8 cellular contexts compared by ENCODE assay signal in the genomic region with DNA sequence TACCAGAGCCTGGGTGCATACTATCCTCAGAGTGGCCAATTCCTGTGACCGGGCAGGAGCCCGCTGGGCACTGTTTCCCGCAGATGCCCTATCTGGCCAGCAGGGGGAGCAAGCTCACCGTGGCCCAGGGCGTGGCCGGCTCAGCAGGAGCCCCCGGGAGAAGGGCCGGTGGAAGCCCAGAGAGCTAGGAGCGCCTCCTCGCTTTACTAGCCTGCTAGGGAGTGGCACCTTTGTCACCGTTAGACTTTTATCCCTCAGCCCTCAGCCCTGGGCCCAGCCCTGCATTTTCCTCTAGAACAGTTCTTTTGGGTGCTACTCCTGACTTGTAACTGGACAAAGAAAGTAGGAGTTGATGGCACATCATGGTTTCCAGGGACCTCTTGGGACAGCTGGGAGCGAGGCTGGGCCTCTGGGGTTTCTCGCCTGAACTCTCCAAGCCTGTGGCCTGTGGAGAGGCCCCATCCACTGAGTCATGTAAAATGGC. TPM values are rescaled to one million over a fixed set of nuclear protein-coding genes. Genes with fewer than 3 reads are reported as not detected.
DNase-seq lines count a peak whose midpoint lies in the region; ATAC-seq and TF ChIP-seq lines count a peak whose summit lies in the region.

No MANE protein-coding gene starts in this region.

- no peak overlapping the region for H3K4me3 ChIP-seq in coronary artery
- H3K4me3 ChIP-seq in lower lobe of right lung = no peak overlapping the region

- no peak overlapping the region for H3K27ac Mint-ChIP-seq in activated CD4-positive, alpha-beta T cell treated with anti-CD3 and anti-CD28 coated beads, Interleukin-2, amount 10 ng/mL, durations not matched to agents 7 days and 5 days

- H3K4me1 Mint-ChIP-seq in activated CD4-positive, alpha-beta T cell treated with anti-CD3 and anti-CD28 coated beads, Interleukin-2, amount 10 ng/mL, durations not matched to agents 7 days and 5 days = peaks cover 11% of the 10 kb centered on the region

- POLR2A ChIA-PET in activated CD4-positive, alpha-beta T cell treated with anti-CD3 and anti-CD28 coated beads, Interleukin-2, amount 10 ng/mL, durations not matched to agents 7 days and 5 days (lab: Charles Lee) = no interaction called here

- TF ChIP-seq CTCF in coronary artery (IDR thresholded peaks at IDR 0.05) = peak; percentile 88
- peak; percentile 98 for TF ChIP-seq CTCF in lower lobe of right lung (IDR thresholded peaks at IDR 0.05)

- H3K4me1 ChIP-seq in lower lobe of right lung = no peaks in the 10 kb centered on the region

- CTCF ChIA-PET in activated CD4-positive, alpha-beta T cell treated with anti-CD3 and anti-CD28 coated beads, Interleukin-2, amount 10 ng/mL, durations not matched to agents 7 days and 5 days (lab: Charles Lee) = interaction anchor here (0.7 to 1.9 kb wide), 14 partner anchors 12 to 516 kb away, joined by 3 to 7 read pairs (median 3); a partner anchor contains a TSS

- no peaks in the 10 kb centered on the region for H3K27me3 Mint-ChIP-seq in activated CD4-positive, alpha-beta T cell treated with anti-CD3 and anti-CD28 coated beads, Interleukin-2, amount 10 ng/mL, durations not matched to agents 7 days and 5 days

- no peaks in the 10 kb centered on the region for H3K36me3 Mint-ChIP-seq in activated CD4-positive, alpha-beta T cell treated with anti-CD3 and anti-CD28 coated beads, Interleukin-2, amount 10 ng/mL, durations not matched to agents 7 days and 5 days (ENCODE audit: low read depth)

- ATAC-seq in GM18907 (IDR thresholded peaks at IDR 0.05; ENCODE audit: unreplicated experiment) (peak; percentile 87), HG03103 (IDR thresholded peaks at IDR 0.05; ENCODE audit: low read depth, unreplicated experiment) (peak; percentile 85), lower lobe of right lung (peak; percentile 96)

- no peaks in the 10 kb centered on the region for H3K9me3 ChIP-seq in lower lobe of right lung

- H3K27me3 ChIP-seq in lower lobe of right lung (ENCODE audit: low read depth) = no peaks in the 10 kb centered on the region

- intact Hi-C loops in lower lobe of right lung (cut with DNase I) = no loop called here

- peak; percentile 75 for DNase-seq in Ammon's horn (ENCODE audit: low spot score)
- peak; percentile 84 for DNase-seq in NCI-H510A treated with DMSO at 0.1 percent for 48 hours (lab: John Stamatoyannopoulos, UW)
- peak; percentile 71 for DNase-seq in activated CD4-positive, alpha-beta T cell treated with anti-CD3 and anti-CD28 coated beads, Interleukin-2, amount 10 ng/mL, durations not matched to agents 7 days and 5 days
- DNase-seq in coronary artery (ENCODE audit: low spot score) = no peak
- DNase-seq in lower lobe of right lung = peak; percentile 81
- DNase-seq in stimulated activated CD8-positive, alpha-beta memory T cell treated with anti-CD3 and anti-CD28 coated beads, Interleukin-15, amount 100 ng/mL, for 24 hours (ENCODE audit: low read depth) = peak; percentile 46

- H3K27ac ChIP-seq in coronary artery (no peak overlapping the region), lower lobe of right lung (no peak overlapping the region)

- no peak overlapping the region for H3K4me3 Mint-ChIP-seq in activated CD4-positive, alpha-beta T cell treated with anti-CD3 and anti-CD28 coated beads, Interleukin-2, amount 10 ng/mL, durations not matched to agents 7 days and 5 days

- H3K36me3 ChIP-seq in lower lobe of right lung = no peaks in the 10 kb centered on the region

- peaks cover 6% of the 10 kb centered on the region for H3K9me3 Mint-ChIP-seq in activated CD4-positive, alpha-beta T cell treated with anti-CD3 and anti-CD28 coated beads, Interleukin-2, amount 10 ng/mL, durations not matched to agents 7 days and 5 days

RNA-seq across cellular contexts. Expression of a gene that starts 24.0 kb away (rescaled TPM):
- total RNA-seq in activated CD4-positive, alpha-beta T cell treated with anti-CD3 and anti-CD28 coated beads, Interleukin-2, amount 10 ng/mL, durations not matched to agents 7 days and 5 days = 1 to 10 TPM; 7.8 to 9.5 TPM
- total RNA-seq in lower lobe of right lung = 5.8 TPM

RNA-seq across cellular contexts. Expression of a gene that starts 56.8 kb away (rescaled TPM):
- 10 to 100 TPM; 75.2 to 95.9 TPM for total RNA-seq in activated CD4-positive, alpha-beta T cell treated with anti-CD3 and anti-CD28 coated beads, Interleukin-2, amount 10 ng/mL, durations not matched to agents 7 days and 5 days
- total RNA-seq in lower lobe of right lung = 44.5 TPM
